9 cellular contexts compared by ENCODE assay signal in genomic region chr11:117717485-117718314, GRCh38.
A peak's percentile ranks its signal among the peaks of the same experiment; 100 is the strongest.
DNase-seq lines count a peak whose midpoint lies in the region; ATAC-seq and TF ChIP-seq lines count a peak whose summit lies in the region.
"Had no signal": no experiment of that assay in that cellular context is flagged by ENCODE, and none has a peak within 500 bp of the region (broad histone marks: within the 10 kb centered on the region; RNA-seq: fewer than 3 reads in every experiment).

No MANE protein-coding gene starts in this region.

- H3K27me3 Mint-ChIP-seq in type B pancreatic cell (peaks cover 12% of the 10 kb centered on the region), T-helper 17 cell (peaks cover 66% of the 10 kb centered on the region)
- peaks cover 7% of the 10 kb centered on the region for H3K27me3 Mint-ChIP-seq in activated CD4-positive, alpha-beta memory T cell treated with anti-CD3 and anti-CD28 coated beads, Interleukin-2, amount 10 ng/mL, durations not matched to agents 7 days and 5 days

- TF ChIP-seq CTCF in type B pancreatic cell (conservative IDR thresholded peaks at IDR 0.05), result no peak

- peak overlapping the region; percentile 62 for H3K4me3 Mint-ChIP-seq in type B pancreatic cell
- no peak overlapping the region for H3K4me3 Mint-ChIP-seq in activated CD4-positive, alpha-beta memory T cell treated with anti-CD3 and anti-CD28 coated beads, Interleukin-2, amount 10 ng/mL, durations not matched to agents 7 days and 5 days
- no peak overlapping the region for H3K4me3 Mint-ChIP-seq in T-helper 17 cell
- H3K4me3 Mint-ChIP-seq: naive thymus-derived CD8-positive, alpha-beta T cell had no signal

- POLR2A ChIA-PET in activated CD4-positive, alpha-beta memory T cell treated with anti-CD3 and anti-CD28 coated beads, Interleukin-2, amount 10 ng/mL, durations not matched to agents 7 days and 5 days (lab: Charles Lee), result no interaction called here

- H3K9me3 ChIP-seq in T-helper 17 cell (ENCODE audit: control insufficient read depth, low read length, poor library complexity, severe bottlenecking), result no peaks in the 10 kb centered on the region

- H3K27ac Mint-ChIP-seq in type B pancreatic cell (peak overlapping the region; percentile 87), T-helper 17 cell (no peak overlapping the region)
- H3K27ac Mint-ChIP-seq in activated CD4-positive, alpha-beta memory T cell treated with anti-CD3 and anti-CD28 coated beads, Interleukin-2, amount 10 ng/mL, durations not matched to agents 7 days and 5 days, result no peak overlapping the region

- H3K9me3 Mint-ChIP-seq in type B pancreatic cell, result no peaks in the 10 kb centered on the region
- no peaks in the 10 kb centered on the region for H3K9me3 Mint-ChIP-seq in activated CD4-positive, alpha-beta memory T cell treated with anti-CD3 and anti-CD28 coated beads, Interleukin-2, amount 10 ng/mL, durations not matched to agents 7 days and 5 days
- H3K9me3 Mint-ChIP-seq: naive thymus-derived CD8-positive, alpha-beta T cell had no signal

- DNase-seq in NCI-H187 (lab: John Stamatoyannopoulos, UW) (peak; percentile 26 to 56), NCI-H187 treated with DMSO at 0.1 percent for 48 hours (lab: John Stamatoyannopoulos, UW) (no peak), amygdala (lab: John Stamatoyannopoulos, UW) (peak in 54 of 56 donors; percentile 30 to 93 (median 77)), kidney tubule cell (ENCODE audit: low spot score) (peak; percentile 89), type B pancreatic cell (ENCODE audit: extremely low spot score, unreplicated experiment) (no peak), T-helper 17 cell (no peak)
- no peak for DNase-seq in activated CD4-positive, alpha-beta memory T cell treated with anti-CD3 and anti-CD28 coated beads, Interleukin-2, amount 10 ng/mL, durations not matched to agents 7 days and 5 days
- DNase-seq: naive thymus-derived CD8-positive, alpha-beta T cell had no signal

- ATAC-seq in GM18861 (IDR thresholded peaks at IDR 0.05; ENCODE audit: unreplicated experiment) (no peak), T-helper 17 cell (no peak)
- ATAC-seq: naive thymus-derived CD8-positive, alpha-beta T cell had no signal

- H3K4me1 Mint-ChIP-seq in type B pancreatic cell (ENCODE audit: unreplicated experiment) (peaks cover 48% of the 10 kb centered on the region), T-helper 17 cell (no peaks in the 10 kb centered on the region)
- no peaks in the 10 kb centered on the region for H3K4me1 Mint-ChIP-seq in activated CD4-positive, alpha-beta memory T cell treated with anti-CD3 and anti-CD28 coated beads, Interleukin-2, amount 10 ng/mL, durations not matched to agents 7 days and 5 days
- H3K4me1 Mint-ChIP-seq: naive thymus-derived CD8-positive, alpha-beta T cell had no signal

- CTCF ChIA-PET in activated CD4-positive, alpha-beta memory T cell treated with anti-CD3 and anti-CD28 coated beads, Interleukin-2, amount 10 ng/mL, durations not matched to agents 7 days and 5 days (lab: Charles Lee), result no interaction called here

- H3K36me3 Mint-ChIP-seq in type B pancreatic cell (no peaks in the 10 kb centered on the region), T-helper 17 cell (ENCODE audit: low read depth) (no peaks in the 10 kb centered on the region)
- no peaks in the 10 kb centered on the region for H3K36me3 Mint-ChIP-seq in activated CD4-positive, alpha-beta memory T cell treated with anti-CD3 and anti-CD28 coated beads, Interleukin-2, amount 10 ng/mL, durations not matched to agents 7 days and 5 days (ENCODE audit: low read depth)
- H3K36me3 Mint-ChIP-seq: naive thymus-derived CD8-positive, alpha-beta T cell had no signal

Comparison
In these comparisons a context has a peak if more than half of its experiments do, and no peak if none do; other contexts are left out.
1. DNase-seq: peak in NCI-H187 (2 of 2), amygdala (54 of 56) and kidney tubule cell (single experiment); none in NCI-H187 treated with DMSO at 0.1 percent for 48 hours (single experiment), type B pancreatic cell (single experiment), activated CD4-positive, alpha-beta memory T cell treated with anti-CD3 and anti-CD28 coated beads, Interleukin-2, amount 10 ng/mL, durations not matched to agents 7 days and 5 days (single experiment) and T-helper 17 cell (0 of 3).